20 cellular contexts compared by ENCODE assay signal in the genomic region with DNA sequence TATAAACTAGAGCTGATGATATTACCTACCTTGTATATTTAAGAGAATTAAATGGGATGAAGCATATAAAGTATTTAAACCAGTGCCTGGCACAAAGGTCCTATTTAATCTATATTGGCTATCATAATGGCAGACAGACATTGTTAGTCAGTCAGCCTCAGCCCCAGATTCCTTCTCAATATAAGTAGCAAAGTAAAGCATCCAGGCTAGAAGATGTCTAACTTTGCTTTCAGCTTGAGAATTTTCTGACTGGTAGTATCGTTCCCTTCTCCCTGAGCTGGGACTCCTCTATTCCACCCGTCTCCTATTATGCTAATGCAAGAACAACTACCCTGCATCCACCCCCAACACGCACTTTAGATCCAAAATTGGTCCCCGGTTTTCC.
DNase-seq lines count a peak whose midpoint lies in the region; ATAC-seq and TF ChIP-seq lines count a peak whose summit lies in the region.
"Had no signal": no experiment of that assay in that cellular context is flagged by ENCODE, and none has a peak within 500 bp of the region (broad histone marks: within the 10 kb centered on the region; RNA-seq: fewer than 3 reads in every experiment).

No MANE protein-coding gene starts in this region.

- DNase-seq in nephron progenitor cell = no peak
- DNase-seq in natural killer cell treated with Interleukin-12 subunit alpha and Interleukin-12 subunit beta and Interleukin-15 and Interleukin-18, amount 100 ng/mL, for 72 hours (ENCODE audit: low spot score) = no peak
- DNase-seq in central memory CD4-positive, alpha-beta T cell = no peak
- DNase-seq: 8988T; ACHN; AML-193; CD4-positive, alpha-beta T cell; CD8-positive, alpha-beta memory T cell; DMS 273 treated with DMSO at 0.1 percent for 48 hours; DMS79; GF-D8; GM23248; H7; HCEC 1CT had no signal

- H3K27me3 Mint-ChIP-seq in nephron progenitor cell (ENCODE audit: low read depth, poor library complexity) = peaks cover 9% of the 10 kb centered on the region
- H3K27me3 Mint-ChIP-seq in natural killer cell treated with Interleukin-12 subunit alpha and Interleukin-12 subunit beta and Interleukin-15 and Interleukin-18, amount 100 ng/mL, for 72 hours = peaks cover 10 to 19% of the 10 kb centered on the region in 2 donors

- peaks cover 12% of the 10 kb centered on the region for H3K36me3 Mint-ChIP-seq in nephron progenitor cell (ENCODE audit: low read depth)
- H3K36me3 Mint-ChIP-seq in natural killer cell treated with Interleukin-12 subunit alpha and Interleukin-12 subunit beta and Interleukin-15 and Interleukin-18, amount 100 ng/mL, for 72 hours = no peaks in the 10 kb centered on the region
- H3K36me3 Mint-ChIP-seq: CD14-positive monocyte; CD8-positive, alpha-beta memory T cell had no signal

- H3K4me3 ChIP-seq in BLaER1 (peak overlapping the region; percentile 59; the same call in 1 of the 2 replicates), OCI-LY1 (ENCODE audit: low read depth, low read length, poor library complexity, severe bottlenecking) (no peak overlapping the region)
- H3K4me3 ChIP-seq: A549, GM23248 had no signal

- H3K9ac ChIP-seq in BLaER1 = peak overlapping the region; percentile 81
- no peak overlapping the region for H3K9ac ChIP-seq in OCI-LY1 (ENCODE audit: low read length)
- H3K9ac ChIP-seq: GM23248 had no signal

- H3K9me3 Mint-ChIP-seq in nephron progenitor cell = peaks cover 20% of the 10 kb centered on the region
- H3K9me3 Mint-ChIP-seq in natural killer cell treated with Interleukin-12 subunit alpha and Interleukin-12 subunit beta and Interleukin-15 and Interleukin-18, amount 100 ng/mL, for 72 hours = no peaks in the 10 kb centered on the region
- H3K9me3 Mint-ChIP-seq: CD4-positive, alpha-beta T cell had no signal

- peaks cover 72% of the 10 kb centered on the region for H3K4me1 ChIP-seq in BLaER1
- peaks cover 53% of the 10 kb centered on the region for H3K4me1 ChIP-seq in OCI-LY1 (ENCODE audit: insufficient read depth, low read length, severe bottlenecking)
- H3K4me1 ChIP-seq: A549 had no signal

- H4K20me1 ChIP-seq in BLaER1 = no peaks in the 10 kb centered on the region
- H4K20me1 ChIP-seq in OCI-LY1 (ENCODE audit: insufficient read depth, low read length) = no peaks in the 10 kb centered on the region

- peaks cover 22% of the 10 kb centered on the region; the same call in 1 of the 2 replicates for H3K36me3 ChIP-seq in BLaER1
- no peaks in the 10 kb centered on the region for H3K36me3 ChIP-seq in KOPT-K1 (ENCODE audit: insufficient read depth, low read length)
- H3K36me3 ChIP-seq in OCI-LY1 (ENCODE audit: insufficient read depth, low read length) = no peaks in the 10 kb centered on the region; the same call in 1 of the 2 replicates

- H3K4me2 ChIP-seq in BLaER1 (peak overlapping the region; percentile 97), OCI-LY1 (ENCODE audit: low read length) (no peak overlapping the region)
- H3K4me2 ChIP-seq: A549 had no signal

- no peak for ATAC-seq in natural killer cell treated with Interleukin-12 subunit alpha and Interleukin-12 subunit beta and Interleukin-15 and Interleukin-18, amount 100 ng/mL, for 72 hours
- ATAC-seq in HG03196 (IDR thresholded peaks at IDR 0.05; ENCODE audit: unreplicated experiment) = no peak

- H3K27me3 ChIP-seq in BLaER1 (no peaks in the 10 kb centered on the region), OCI-LY1 (ENCODE audit: insufficient read depth, low read length) (no peaks in the 10 kb centered on the region)

- TF ChIP-seq CTCF in OCI-LY1 (IDR thresholded peaks at IDR 0.05; ENCODE audit: low read length) = no peak
- TF ChIP-seq CTCF in nephron progenitor cell (IDR thresholded peaks at IDR 0.05) = no peak

- no peak overlapping the region for H2AFZ ChIP-seq in OCI-LY1 (ENCODE audit: low read length)
- H2AFZ ChIP-seq: GM23248 had no signal

- no peaks in the 10 kb centered on the region for H3K79me2 ChIP-seq in OCI-LY1 (ENCODE audit: insufficient read depth, low read length)

- peaks cover 33% of the 10 kb centered on the region for H3K4me1 Mint-ChIP-seq in nephron progenitor cell
- no peaks in the 10 kb centered on the region for H3K4me1 Mint-ChIP-seq in natural killer cell treated with Interleukin-12 subunit alpha and Interleukin-12 subunit beta and Interleukin-15 and Interleukin-18, amount 100 ng/mL, for 72 hours (ENCODE audit: low read depth in 2 of 2)
- H3K4me1 Mint-ChIP-seq: CD14-positive monocyte; CD8-positive, alpha-beta memory T cell had no signal

- H3K9me3 ChIP-seq in BLaER1 (peaks cover 36% of the 10 kb centered on the region), KOPT-K1 (ENCODE audit: insufficient read depth, low read length, poor library complexity, severe bottlenecking) (peaks cover 19% of the 10 kb centered on the region), OCI-LY1 (ENCODE audit: low read length) (peaks cover 8% of the 10 kb centered on the region; the same call in 1 of the 2 replicates)
- H3K9me3 ChIP-seq: A549 had no signal

- peak overlapping the region; percentile 14 for H3K27ac Mint-ChIP-seq in nephron progenitor cell
- H3K27ac Mint-ChIP-seq in natural killer cell treated with Interleukin-12 subunit alpha and Interleukin-12 subunit beta and Interleukin-15 and Interleukin-18, amount 100 ng/mL, for 72 hours = no peak overlapping the region
- H3K27ac Mint-ChIP-seq: CD14-positive monocyte; CD4-positive, alpha-beta T cell had no signal

- H3K4me3 Mint-ChIP-seq in nephron progenitor cell = no peak overlapping the region
- no peak overlapping the region for H3K4me3 Mint-ChIP-seq in natural killer cell treated with Interleukin-12 subunit alpha and Interleukin-12 subunit beta and Interleukin-15 and Interleukin-18, amount 100 ng/mL, for 72 hours
- H3K4me3 Mint-ChIP-seq: CD4-positive, alpha-beta T cell; CD8-positive, alpha-beta memory T cell had no signal

- H3F3A ChIP-seq in OCI-LY1 (ENCODE audit: insufficient read depth, low read length) = no peaks in the 10 kb centered on the region

- H3K27ac ChIP-seq in BLaER1 (peak overlapping the region; percentile 98), KOPT-K1 (ENCODE audit: low read depth, low read length, poor library complexity, severe bottlenecking) (peak overlapping the region; percentile 53), OCI-LY1 (ENCODE audit: low read depth, low read length, poor library complexity, severe bottlenecking) (peak overlapping the region; percentile 86)
- H3K27ac ChIP-seq: A549, GM23248 had no signal

- H3K9me2 ChIP-seq in OCI-LY1 (ENCODE audit: low read depth, low read length) = no peaks in the 10 kb centered on the region
